ENCODE assay signal across 8 cellular contexts in genomic region chr1:94713472-94714141, GRCh38.
DNase-seq lines count a peak whose midpoint lies in the region; ATAC-seq and TF ChIP-seq lines count a peak whose summit lies in the region.

No MANE protein-coding gene starts in this region.

- peaks cover 17% of the 10 kb centered on the region for H3K27me3 Mint-ChIP-seq in stimulated activated naive CD8-positive, alpha-beta T cell treated with anti-CD3 and anti-CD28 coated beads, Interleukin-15, amount 100 ng/mL, for 72 hours

- H3K9me3 Mint-ChIP-seq in stimulated activated naive CD8-positive, alpha-beta T cell treated with anti-CD3 and anti-CD28 coated beads, Interleukin-15, amount 100 ng/mL, for 72 hours, result no peaks in the 10 kb centered on the region

- H3K4me3 Mint-ChIP-seq in stimulated activated naive CD8-positive, alpha-beta T cell treated with anti-CD3 and anti-CD28 coated beads, Interleukin-15, amount 100 ng/mL, for 72 hours, result no peak overlapping the region

- no peaks in the 10 kb centered on the region for H3K4me1 Mint-ChIP-seq in stimulated activated naive CD8-positive, alpha-beta T cell treated with anti-CD3 and anti-CD28 coated beads, Interleukin-15, amount 100 ng/mL, for 72 hours

- peak; percentile 99 for DNase-seq in AG10803 (ENCODE audit: low read depth)
- DNase-seq in Right ventricle myocardium inferior (ENCODE audit: missing footprints), result peak; percentile 91
- DNase-seq in retinal pigment epithelial cell (ENCODE audit: low read depth), result peak; percentile 65
- DNase-seq in NCI-H2196 treated with DMSO at 0.1 percent for 48 hours (lab: John Stamatoyannopoulos, UW; ENCODE audit: unreplicated experiment), result no peak
- no peak for DNase-seq in stimulated activated naive CD8-positive, alpha-beta T cell treated with anti-CD3 and anti-CD28 coated beads, Interleukin-15, amount 100 ng/mL, for 72 hours

- peak overlapping the region in 1 of 2 donors; percentile 64 for H3K27ac Mint-ChIP-seq in stimulated activated naive CD8-positive, alpha-beta T cell treated with anti-CD3 and anti-CD28 coated beads, Interleukin-15, amount 100 ng/mL, for 72 hours

- no peak for TF ChIP-seq CTCF in AG10803 (conservative IDR thresholded peaks at IDR 0.05; ENCODE audit: low read length)
- no peak for TF ChIP-seq CTCF in retinal pigment epithelial cell (conservative IDR thresholded peaks at IDR 0.05; ENCODE audit: low read depth, low read length)

- peak; percentile 89 for ATAC-seq in GM19395 (IDR thresholded peaks at IDR 0.05; ENCODE audit: unreplicated experiment)
- ATAC-seq in HG03354 (IDR thresholded peaks at IDR 0.05; ENCODE audit: poor library complexity, severe bottlenecking, unreplicated experiment), result peak; percentile 73
- peak; percentile 91 for ATAC-seq in SK-N-SH treated with all-trans-retinoic acid at 6 μM for 48 hours
- ATAC-seq in Right ventricle myocardium inferior, result peak; percentile 84
- ATAC-seq in stimulated activated naive CD8-positive, alpha-beta T cell treated with anti-CD3 and anti-CD28 coated beads, Interleukin-15, amount 100 ng/mL, for 72 hours, result no peak

- intact Hi-C loops in Right ventricle myocardium inferior (cut with DNase I), result no loop called here

- H3K4me3 ChIP-seq in AG10803 (ENCODE audit: low read length) (no peak overlapping the region), retinal pigment epithelial cell (ENCODE audit: low read length) (no peak overlapping the region)

TF ChIP-seq in SK-N-SH treated with all-trans-retinoic acid at 6 μM for 48 hours, 23 proteins besides CTCF, POLR2A, EP300 and RAD21:
- TF ChIP-seq PPARA (CRISPR knock-in tag; IDR thresholded peaks at IDR 0.05; ENCODE audit: borderline replicate concordance), result no peak

Comparison
In these comparisons a context has a peak if more than half of its experiments do, and no peak if none do; other contexts are left out.
1. DNase-seq: peak in AG10803 (single experiment), Right ventricle myocardium inferior (single experiment) and retinal pigment epithelial cell (single experiment); none in NCI-H2196 treated with DMSO at 0.1 percent for 48 hours (single experiment) and stimulated activated naive CD8-positive, alpha-beta T cell treated with anti-CD3 and anti-CD28 coated beads, Interleukin-15, amount 100 ng/mL, for 72 hours (0 of 2).